ENCODE assay signal across 25 cellular contexts in genomic region chr2:150465703-150466569, GRCh38. TPM values are rescaled to one million over a fixed set of nuclear protein-coding genes. Genes with fewer than 3 reads are reported as not detected.
A peak's percentile ranks its signal among the peaks of the same experiment; 100 is the strongest.
DNase-seq lines count a peak whose midpoint lies in the region; ATAC-seq, FAIRE-seq and TF ChIP-seq lines count a peak whose summit lies in the region.
"Had no signal": no experiment of that assay in that cellular context is flagged by ENCODE, and none has a peak within 500 bp of the region (broad histone marks: within the 10 kb centered on the region; RNA-seq: fewer than 3 reads in every experiment).

No MANE protein-coding gene starts in this region.

- H2AFZ ChIP-seq in mammary epithelial cell (ENCODE audit: low read depth, low read length) = no peak overlapping the region
- no peak overlapping the region for H2AFZ ChIP-seq in trophoblast cell (ENCODE audit: insufficient read depth, low read length, poor library complexity)

- no peak overlapping the region for H4K8ac ChIP-seq in trophoblast cell (ENCODE audit: low read depth, low read length)

- H3K36me3 ChIP-seq in breast epithelium = no peaks in the 10 kb centered on the region
- peaks cover 28% of the 10 kb centered on the region for H3K36me3 ChIP-seq in mammary epithelial cell (ENCODE audit: insufficient read depth, low read length)
- peaks cover 6 to 14% of the 10 kb centered on the region in 2 experiments for H3K36me3 ChIP-seq in trophoblast cell (ENCODE audit: control insufficient read depth in 1 of 2, insufficient read depth in 2 of 2, low read length in 2 of 2)
- H3K36me3 ChIP-seq in body of pancreas (replicated peaks in 1 of 2; ENCODE audit: insufficient read depth in 1 of 2, low read depth in 2 of 2) = no peaks in the 10 kb centered on the region

- H3K79me2 ChIP-seq in mammary epithelial cell (ENCODE audit: insufficient read depth, low read length) (peaks cover 29% of the 10 kb centered on the region), trophoblast cell (ENCODE audit: control insufficient read depth, insufficient read depth, low read length, poor library complexity) (no peaks in the 10 kb centered on the region)

- H3K14ac ChIP-seq in trophoblast cell (ENCODE audit: low read length) = no peak overlapping the region

- H3K9ac ChIP-seq in mammary epithelial cell (ENCODE audit: insufficient read depth, low read length) (no peak overlapping the region), trophoblast cell (ENCODE audit: low read length) (no peak overlapping the region)

- H3K9me3 Mint-ChIP-seq in mesothelial cell of epicardium = no peaks in the 10 kb centered on the region
- H3K9me3 Mint-ChIP-seq: WTC11 had no signal

- no peaks in the 10 kb centered on the region for H3K27me3 Mint-ChIP-seq in mesothelial cell of epicardium (ENCODE audit: low read depth)
- H3K27me3 Mint-ChIP-seq: CD8-positive, alpha-beta memory T cell; IgD-negative memory B cell had no signal

- H3K36me3 Mint-ChIP-seq in mesothelial cell of epicardium = peaks cover 27% of the 10 kb centered on the region
- H3K36me3 Mint-ChIP-seq: CD8-positive, alpha-beta memory T cell; IgD-negative memory B cell; naive thymus-derived CD4-positive, alpha-beta T cell had no signal

- H4K12ac ChIP-seq in trophoblast cell (ENCODE audit: low read depth, low read length) = no peak overlapping the region

- dilution Hi-C loops in mammary epithelial cell (cut with HindIII; ENCODE audit: low sequenced_read_pairs) = no loop called here

- H3K4me3 ChIP-seq in breast epithelium (no peak overlapping the region), mammary epithelial cell (replicated peaks in 1 of 3; ENCODE audit: insufficient read depth in 1 of 3, low read depth in 2 of 3, low read length in 3 of 3) (no peak overlapping the region), coronary artery (no peak overlapping the region), trophoblast cell (ENCODE audit: low read depth, low read length) (no peak overlapping the region), body of pancreas (no peak overlapping the region)
- H3K4me3 ChIP-seq: upper lobe of right lung had no signal

- H3K9me3 ChIP-seq in breast epithelium (no peaks in the 10 kb centered on the region), mammary epithelial cell (replicated peaks; ENCODE audit: insufficient read depth, low read length) (peaks cover 2% of the 10 kb centered on the region), trophoblast cell (ENCODE audit: insufficient read depth, low read depth, low read length) (no peaks in the 10 kb centered on the region), body of pancreas (no peaks in the 10 kb centered on the region)
- H3K9me3 ChIP-seq: upper lobe of right lung had no signal

- no peak overlapping the region for H3K4me3 Mint-ChIP-seq in mesothelial cell of epicardium
- H3K4me3 Mint-ChIP-seq: CD8-positive, alpha-beta memory T cell; IgD-negative memory B cell; naive thymus-derived CD4-positive, alpha-beta T cell; WTC11 had no signal

- H3K4me1 ChIP-seq in breast epithelium = no peaks in the 10 kb centered on the region
- H3K4me1 ChIP-seq in mammary epithelial cell (ENCODE audit: insufficient read depth, low read length) = peaks cover 10% of the 10 kb centered on the region
- H3K4me1 ChIP-seq in trophoblast cell (ENCODE audit: control insufficient read depth in 1 of 2, insufficient read depth in 2 of 2, low read length in 2 of 2) = peaks cover 0 to 2% of the 10 kb centered on the region in 2 experiments
- H3K4me1 ChIP-seq in body of pancreas = peaks cover 4% of the 10 kb centered on the region

- no peak overlapping the region for H4K91ac ChIP-seq in trophoblast cell (ENCODE audit: low read depth, low read length)

- no peak overlapping the region for H3K18ac ChIP-seq in trophoblast cell (ENCODE audit: low read length)

- no peaks in the 10 kb centered on the region for H3K27me3 ChIP-seq in breast epithelium
- no peaks in the 10 kb centered on the region for H3K27me3 ChIP-seq in mammary epithelial cell (ENCODE audit: insufficient read depth, low read length)
- H3K27me3 ChIP-seq in trophoblast cell (ENCODE audit: insufficient read depth, low read length) = no peaks in the 10 kb centered on the region
- no peaks in the 10 kb centered on the region for H3K27me3 ChIP-seq in body of pancreas
- H3K27me3 ChIP-seq: upper lobe of right lung had no signal

- no peak overlapping the region for H3K23ac ChIP-seq in trophoblast cell (ENCODE audit: low read length)

- H2BK120ac ChIP-seq in trophoblast cell (ENCODE audit: insufficient read depth, low read length, poor library complexity) = no peak overlapping the region

- TF ChIP-seq POLR2A in breast epithelium (IDR thresholded peaks at IDR 0.05) (no peak), body of pancreas (IDR thresholded peaks at IDR 0.05) (no peak)

- no peak overlapping the region for H2BK5ac ChIP-seq in trophoblast cell (ENCODE audit: low read depth, low read length, poor library complexity)

- H3K27ac ChIP-seq in breast epithelium = peak overlapping the region; percentile 19 to 51
- no peak overlapping the region for H3K27ac ChIP-seq in mammary epithelial cell (ENCODE audit: insufficient read depth, low read depth, low read length)
- H3K27ac ChIP-seq in coronary artery = peak overlapping the region; percentile 51 to 74
- H3K27ac ChIP-seq in trophoblast cell (ENCODE audit: low read depth, low read length) = no peak overlapping the region
- no peak overlapping the region for H3K27ac ChIP-seq in body of pancreas
- H3K27ac ChIP-seq: upper lobe of right lung had no signal

- FAIRE-seq in GM19239 (lab: Jason Lieb, UNC) = no peak
- FAIRE-seq: A204.1 had no signal

- H4K20me1 ChIP-seq in mammary epithelial cell (ENCODE audit: insufficient read depth, low read length) = no peaks in the 10 kb centered on the region

- H3K4ac ChIP-seq in trophoblast cell (ENCODE audit: low read depth, low read length) = no peak overlapping the region

- no TSS peak for BruUV-seq in mammary epithelial cell (replicated peaks; lab: Mats Ljungman, UMichigan)

- no peak overlapping the region for H3K4me2 ChIP-seq in mammary epithelial cell (ENCODE audit: insufficient read depth, low read depth, low read length)
- no peak overlapping the region for H3K4me2 ChIP-seq in trophoblast cell (ENCODE audit: low read length)

- in situ Hi-C loops in mammary epithelial cell (cut with MboI; ENCODE audit: low sequenced_read_pairs in 2 of 2) = loop anchor here in 1 of 2 donors (25.0 kb wide), 1 partner anchor 679 kb away; no protein-coding TSS in a partner anchor

- DNase-seq in breast epithelium (ENCODE audit: low spot score in 2 of 2) = no peak
- no peak for DNase-seq in mammary epithelial cell
- no peak for DNase-seq in coronary artery (ENCODE audit: low spot score)
- DNase-seq in mesothelial cell of epicardium (ENCODE audit: low spot score in 2 of 2, unreplicated experiment in 2 of 2) = no peak
- DNase-seq in trophoblast cell = no peak
- DNase-seq in GM19239 (ENCODE audit: insufficient read length, low spot score) = no peak
- DNase-seq in body of pancreas = no peak
- no peak for DNase-seq in hippocampal formation (lab: John Stamatoyannopoulos, UW)
- DNase-seq: activated CD8-positive, alpha-beta memory T cell treated with anti-CD3 and anti-CD28 coated beads for 24 hours; activated effector memory CD4-positive, alpha-beta T cell treated with Interleukin-2 at 50 U/mL for 16 hours; aorta; CD8-positive, alpha-beta memory T cell; effector memory CD4-positive, alpha-beta T cell; GDM1; head of caudate nucleus; left cardiac atrium; naive thymus-derived CD4-positive, alpha-beta T cell; NCI-H1105; NCI-H226; OCI-M1; stimulated activated CD4-positive, alpha-beta T cell treated with anti-CD3 and anti-CD28 coated beads, Interleukin-1b, Interleukin-23, amount 100 ng/mL, for 48 hours; upper lobe of right lung had no signal

- H2BK12ac ChIP-seq in trophoblast cell (ENCODE audit: low read length) = no peak overlapping the region

- CTCF ChIA-PET in mammary epithelial cell (lab: Charles Lee; ENCODE audit: low non-redundant PET) = no interaction called here

- ATAC-seq in body of pancreas = no peak
- ATAC-seq: naive thymus-derived CD4-positive, alpha-beta T cell; upper lobe of right lung; WTC11 had no signal

- H3K4me1 Mint-ChIP-seq in mesothelial cell of epicardium = peaks cover 70% of the 10 kb centered on the region
- H3K4me1 Mint-ChIP-seq: CD8-positive, alpha-beta memory T cell; IgD-negative memory B cell; naive thymus-derived CD4-positive, alpha-beta T cell had no signal

- WGBS in mammary epithelial cell (ENCODE audit: low coverage, missing lambda C conversion rate) = 100% methylated on average over 4 of the region's 4 CpGs
- no CpG with 5 or more reads among the region's 4 CpGs for WGBS in trophoblast cell (ENCODE audit: extremely low coverage, insufficient coverage, insufficient read length)
- 90 to 92% methylated on average over 4 of the region's 4 CpGs for WGBS in body of pancreas, 2 donors

- TF ChIP-seq CTCF in breast epithelium (IDR thresholded peaks at IDR 0.05) (no peak), mammary epithelial cell (conservative IDR thresholded peaks at IDR 0.05 in 1 of 2, IDR thresholded peaks at IDR 0.05 in 1 of 2; ENCODE audit: extremely low read depth in 1 of 2, insufficient read depth in 1 of 2, low read depth in 1 of 2, low read length in 2 of 2) (no peak), coronary artery (IDR thresholded peaks at IDR 0.05) (no peak), mesothelial cell of epicardium (IDR thresholded peaks at IDR 0.05; ENCODE audit: unreplicated experiment) (no peak), body of pancreas (IDR thresholded peaks at IDR 0.05) (no peak)

- H3K79me1 ChIP-seq in trophoblast cell (ENCODE audit: low read length) = peaks cover 2% of the 10 kb centered on the region

- H3K27ac Mint-ChIP-seq in mesothelial cell of epicardium = peak overlapping the region; percentile 83
- H3K27ac Mint-ChIP-seq: CD8-positive, alpha-beta memory T cell; IgD-negative memory B cell; naive thymus-derived CD4-positive, alpha-beta T cell had no signal

- intact Hi-C loops in breast epithelium (cut with DNase I; ENCODE audit: low total_unique reads) = no loop called here
- intact Hi-C loops in mammary epithelial cell (cut with micrococcal nuclease) = loop anchor here (1.0 to 10.0 kb wide), 5 partner anchors 277 to 667 kb away; no protein-coding TSS in a partner anchor
- intact Hi-C loops in body of pancreas (cut with DNase I) = no loop called here

- no peak overlapping the region for H2AK5ac ChIP-seq in trophoblast cell (ENCODE audit: low read length)

RNA-seq across cellular contexts. Expression of gene RND3, which starts 21.5 kb away (rescaled TPM):
- 100 to 1,000 TPM in 1 of 3 donors, 10 to 100 TPM in 2; 89.1 to 105 (median 98.0) TPM for total RNA-seq in breast epithelium
- 100 to 1,000 TPM; 146 to 178 TPM for total RNA-seq in mammary epithelial cell
- 28.6 TPM for polyA plus RNA-seq in mammary epithelial cell
- polyA minus RNA-seq in mammary epithelial cell = 243 TPM
- total RNA-seq in mesothelial cell of epicardium = 140 to 145 TPM (median 144 TPM) in 3 replicates
- 71.5 and 74.8 TPM in 2 replicates for polyA plus RNA-seq in trophoblast cell (2013)
- total RNA-seq in body of pancreas = 10 to 100 TPM in 1 of 2 donors, 1 to 10 TPM in 1; 4.9 to 10.6 TPM
- total RNA-seq: CD8-positive, alpha-beta memory T cell; naive thymus-derived CD4-positive, alpha-beta T cell had no signal
- polyA plus RNA-seq: CD8-positive, alpha-beta memory T cell; IgD-negative memory B cell; naive thymus-derived CD4-positive, alpha-beta T cell had no signal

Comparison
In these comparisons a context has a peak if more than half of its experiments do, and no peak if none do; other contexts are left out.
1. H3K27ac ChIP-seq: peak in breast epithelium (2 of 2) and coronary artery (2 of 2); none in mammary epithelial cell (single experiment), trophoblast cell (single experiment) and body of pancreas (0 of 4).
2. RNA of gene RND3, which starts 21.5 kb away (total RNA-seq): 146 to 178 TPM in mammary epithelial cell, 140 to 145 TPM in mesothelial cell of epicardium and 89.1 to 105 TPM in breast epithelium; 4.9 to 10.6 TPM in body of pancreas; every median in the first group is over 4 times any median in the second.